ENCODE assay signal across 24 cellular contexts in genomic region chr15:56980474-56980873, GRCh38.
"Had no signal": no experiment of that assay in that cellular context is flagged by ENCODE, and none has a peak within 500 bp of the region (broad histone marks: within the 10 kb centered on the region; RNA-seq: fewer than 3 reads in every experiment).

No MANE protein-coding gene starts in this region.

- H3K4me1 ChIP-seq: colonic mucosa had no signal

- H3K27ac ChIP-seq: colonic mucosa, gastrocnemius medialis, heart right ventricle, neutrophil, parathyroid adenoma, stomach, thoracic aorta had no signal

- H3K9me3 Mint-ChIP-seq: activated naive CD4-positive, alpha-beta T cell treated with anti-CD3 and anti-CD28 coated beads, Interleukin-2, amount 10 ng/mL, durations not matched to agents 7 days and 5 days; activated naive CD8-positive, alpha-beta T cell treated with anti-CD3 and anti-CD28 coated beads, Interleukin-2, amount 50 U/mL, for 24 hours; activated T-cell treated with anti-CD3 and anti-CD28 coated beads, Interleukin-2, amount 50 U/mL, for 4 hours; brain; central memory CD8-positive, alpha-beta T cell; immature natural killer cell had no signal

- ATAC-seq: activated CD8-positive, alpha-beta T cell treated with anti-CD3 and anti-CD28 coated beads, Interleukin-2, amount 10 ng/mL, durations not matched to agents 7 days and 5 days; activated naive CD8-positive, alpha-beta T cell treated with anti-CD3 and anti-CD28 coated beads, Interleukin-2, amount 50 U/mL, for 24 hours; activated T-cell treated with anti-CD3 and anti-CD28 coated beads, Interleukin-2, amount 50 U/mL, for 4 hours; heart right ventricle; left ventricle myocardium superior; sciatic nerve had no signal

- H3K27me3 Mint-ChIP-seq: activated CD4-positive, alpha-beta T cell treated with anti-CD3 and anti-CD28 coated beads, Interleukin-2, amount 10 ng/mL, durations not matched to agents 7 days and 5 days; activated naive CD4-positive, alpha-beta T cell treated with anti-CD3 and anti-CD28 coated beads, Interleukin-2, amount 10 ng/mL, durations not matched to agents 7 days and 5 days; activated naive CD8-positive, alpha-beta T cell treated with anti-CD3 and anti-CD28 coated beads, Interleukin-2, amount 50 U/mL, for 24 hours; brain; central memory CD8-positive, alpha-beta T cell had no signal

- H3K36me3 Mint-ChIP-seq: activated naive CD4-positive, alpha-beta T cell treated with anti-CD3 and anti-CD28 coated beads, Interleukin-2, amount 10 ng/mL, durations not matched to agents 7 days and 5 days; immature natural killer cell had no signal

- DNase-seq: activated CD4-positive, alpha-beta T cell treated with anti-CD3 and anti-CD28 coated beads, Interleukin-2, amount 10 ng/mL, durations not matched to agents 7 days and 5 days; activated CD8-positive, alpha-beta T cell treated with anti-CD3 and anti-CD28 coated beads, Interleukin-2, amount 10 ng/mL, durations not matched to agents 7 days and 5 days; activated effector memory CD4-positive, alpha-beta T cell treated with Interleukin-2 at 50 U/mL for 16 hours; activated naive CD4-positive, alpha-beta T cell treated with anti-CD3 and anti-CD28 coated beads, Interleukin-2, amount 10 ng/mL, durations not matched to agents 7 days and 5 days; activated naive CD8-positive, alpha-beta T cell treated with anti-CD3 and anti-CD28 coated beads, Interleukin-2, amount 50 U/mL, for 24 hours; activated T-cell treated with anti-CD3 and anti-CD28 coated beads, Interleukin-2, amount 50 U/mL, for 4 hours; anterior cingulate cortex; colonic mucosa; gastrocnemius medialis; heart right ventricle; immature natural killer cell; kidney glomerular epithelial cell; left ventricle myocardium superior; stimulated activated CD4-positive, alpha-beta T cell treated with anti-CD3 and anti-CD28 coated beads, Interleukin-4, amount 100 ng/mL, for 1 hour; stomach; T-helper 1 cell; T-helper 9 cell had no signal

- H3K27me3 ChIP-seq: colonic mucosa, gastrocnemius medialis, heart right ventricle, neutrophil, stomach had no signal

- H3K36me3 ChIP-seq: colonic mucosa, gastrocnemius medialis, heart right ventricle, neutrophil, stomach, thoracic aorta had no signal

- H3K4me3 Mint-ChIP-seq: activated CD4-positive, alpha-beta T cell treated with anti-CD3 and anti-CD28 coated beads, Interleukin-2, amount 10 ng/mL, durations not matched to agents 7 days and 5 days; activated CD8-positive, alpha-beta T cell treated with anti-CD3 and anti-CD28 coated beads, Interleukin-2, amount 10 ng/mL, durations not matched to agents 7 days and 5 days; activated naive CD4-positive, alpha-beta T cell treated with anti-CD3 and anti-CD28 coated beads, Interleukin-2, amount 10 ng/mL, durations not matched to agents 7 days and 5 days; activated naive CD8-positive, alpha-beta T cell treated with anti-CD3 and anti-CD28 coated beads, Interleukin-2, amount 50 U/mL, for 24 hours; activated T-cell treated with anti-CD3 and anti-CD28 coated beads, Interleukin-2, amount 50 U/mL, for 4 hours; brain; central memory CD8-positive, alpha-beta T cell; immature natural killer cell had no signal

- H3K4me3 ChIP-seq: colonic mucosa, gastrocnemius medialis, heart right ventricle, smooth muscle cell, stomach, thoracic aorta had no signal

- H3K9me3 ChIP-seq: colonic mucosa, gastrocnemius medialis, heart right ventricle, neutrophil, stomach, thoracic aorta had no signal

- H3K27ac Mint-ChIP-seq: activated CD4-positive, alpha-beta T cell treated with anti-CD3 and anti-CD28 coated beads, Interleukin-2, amount 10 ng/mL, durations not matched to agents 7 days and 5 days; activated CD8-positive, alpha-beta T cell treated with anti-CD3 and anti-CD28 coated beads, Interleukin-2, amount 10 ng/mL, durations not matched to agents 7 days and 5 days; activated naive CD4-positive, alpha-beta T cell treated with anti-CD3 and anti-CD28 coated beads, Interleukin-2, amount 10 ng/mL, durations not matched to agents 7 days and 5 days; activated naive CD8-positive, alpha-beta T cell treated with anti-CD3 and anti-CD28 coated beads, Interleukin-2, amount 50 U/mL, for 24 hours had no signal
